12 cellular contexts compared by ENCODE assay signal in the genomic region with DNA sequence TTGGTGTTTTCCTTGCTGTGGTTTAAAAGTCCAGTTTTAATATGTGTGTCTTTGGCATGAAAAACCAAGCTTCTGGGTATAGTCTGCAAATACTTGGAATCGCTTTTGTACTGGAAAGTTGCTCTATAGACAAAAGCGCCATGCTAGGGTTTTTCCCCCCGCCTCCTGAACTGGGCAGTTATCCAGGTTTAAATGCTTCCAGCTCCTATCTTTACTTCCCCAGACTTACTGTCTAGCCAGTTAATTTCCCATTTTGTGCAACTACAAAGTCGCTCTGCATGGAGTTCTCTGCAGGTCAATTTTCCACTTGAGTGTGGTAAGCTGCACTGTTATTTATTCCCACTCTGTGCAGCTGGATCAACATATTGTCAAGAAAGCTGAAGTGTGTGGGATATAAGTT. TPM values are rescaled to one million over a fixed set of nuclear protein-coding genes. Genes with fewer than 3 reads are reported as not detected.
DNase-seq lines count a peak whose midpoint lies in the region; ATAC-seq and TF ChIP-seq lines count a peak whose summit lies in the region.
"Had no signal": no experiment of that assay in that cellular context is flagged by ENCODE, and none has a peak within 500 bp of the region (broad histone marks: within the 10 kb centered on the region; RNA-seq: fewer than 3 reads in every experiment).

No MANE protein-coding gene starts in this region.

- H3K27me3 Mint-ChIP-seq in activated T-helper 17 cell treated with anti-CD3 and anti-CD28 coated beads, Interleukin-2, amount 50 U/mL, for 72 hours = peaks cover 18% of the 10 kb centered on the region

- no peaks in the 10 kb centered on the region for H3K4me1 Mint-ChIP-seq in activated T-helper 17 cell treated with anti-CD3 and anti-CD28 coated beads, Interleukin-2, amount 50 U/mL, for 72 hours

- H3K4me3 ChIP-seq in AG09309 (ENCODE audit: control insufficient read depth, low read depth, low read length) = no peak overlapping the region
- H3K4me3 ChIP-seq in iPS-15b (ENCODE audit: low read depth, low read length) = peak overlapping the region; percentile 77

- H3K36me3 ChIP-seq in iPS-15b (ENCODE audit: control insufficient read depth, insufficient read depth, low read length) = peaks cover 23% of the 10 kb centered on the region

- TF ChIP-seq CTCF in AG09309 (IDR thresholded peaks at IDR 0.05; ENCODE audit: control insufficient read depth, insufficient read depth, low read depth, low read length, missing control alignments) (no peak), GM10248 (IDR thresholded peaks at IDR 0.05; ENCODE audit: control extremely low read depth, extremely low read depth, low read depth, missing control alignments) (no peak)

- H3K27ac Mint-ChIP-seq in activated T-helper 17 cell treated with anti-CD3 and anti-CD28 coated beads, Interleukin-2, amount 50 U/mL, for 72 hours = no peak overlapping the region
- H3K27ac Mint-ChIP-seq: B cell had no signal

- POLR2A ChIA-PET in GM10248 (lab: Yijun Ruan, JAX) = no interaction called here

- H3K36me3 Mint-ChIP-seq in activated T-helper 17 cell treated with anti-CD3 and anti-CD28 coated beads, Interleukin-2, amount 50 U/mL, for 72 hours (ENCODE audit: low read depth) = no peaks in the 10 kb centered on the region

- H3K27me3 ChIP-seq in iPS-15b (ENCODE audit: control insufficient read depth, insufficient read depth, low read length) = peaks cover 5% of the 10 kb centered on the region

- no peaks in the 10 kb centered on the region for H3K9me3 ChIP-seq in iPS-15b (ENCODE audit: control insufficient read depth, insufficient read depth, low read length)

- DNase-seq in AG09309 (ENCODE audit: low read depth) (peak; percentile 20), NCI-H1105 (lab: John Stamatoyannopoulos, UW) (peak; percentile 84), nucleus accumbens (lab: John Stamatoyannopoulos, UW) (no peak), left lobe of liver (ENCODE audit: low spot score) (no peak), GM10248 (ENCODE audit: extremely low spot score) (no peak)
- DNase-seq: activated T-cell treated with anti-CD3 and anti-CD28 coated beads, Interleukin-2, amount 50 U/mL, for 1 hour; central memory CD4-positive, alpha-beta T cell had no signal

- no peaks in the 10 kb centered on the region for H3K9me3 Mint-ChIP-seq in activated T-helper 17 cell treated with anti-CD3 and anti-CD28 coated beads, Interleukin-2, amount 50 U/mL, for 72 hours

- no peak overlapping the region for H3K4me3 Mint-ChIP-seq in activated T-helper 17 cell treated with anti-CD3 and anti-CD28 coated beads, Interleukin-2, amount 50 U/mL, for 72 hours
- H3K4me3 Mint-ChIP-seq: B cell had no signal

- peaks cover 36% of the 10 kb centered on the region for H3K4me1 ChIP-seq in iPS-15b (ENCODE audit: control insufficient read depth, insufficient read depth, low read length)

- no peak overlapping the region for H3K9ac ChIP-seq in iPS-15b (ENCODE audit: low read depth, low read length)

- CTCF ChIA-PET in GM10248 (lab: Yijun Ruan, JAX) = interaction anchor here (1.7 to 2.0 kb wide), 3 partner anchors 36 to 50 kb away, joined by 4 to 5 read pairs (median 4); no protein-coding TSS in a partner anchor

- ATAC-seq in SK-N-SH treated with all-trans-retinoic acid at 6 μM for 48 hours (peak; percentile 6; the same call in 2 of the 3 replicates), left lobe of liver (no peak)
- ATAC-seq in activated T-helper 17 cell treated with anti-CD3 and anti-CD28 coated beads, Interleukin-2, amount 50 U/mL, for 72 hours (replicated peaks) = no peak

TF ChIP-seq in SK-N-SH treated with all-trans-retinoic acid at 6 μM for 48 hours, 23 proteins besides CTCF, POLR2A, EP300 and RAD21:
- TF ChIP-seq SNAI2 (CRISPR knock-in tag; IDR thresholded peaks at IDR 0.05) (no peak), ISL1 (CRISPR knock-in tag; IDR thresholded peaks at IDR 0.05) (peak; percentile 50), ZFP3 (CRISPR knock-in tag; IDR thresholded peaks at IDR 0.05) (peak; percentile 76; the same call in 1 of the 2 replicates)

RNA-seq across cellular contexts. Expression of gene RASL11B, which starts 2.7 kb away (rescaled TPM):
- total RNA-seq in left lobe of liver = 0.60 TPM
- under 1 TPM; 0.34 to 0.76 TPM for total RNA-seq in activated T-helper 17 cell treated with anti-CD3 and anti-CD28 coated beads, Interleukin-2, amount 50 U/mL, for 72 hours
- total RNA-seq: glomerular endothelial cell had no signal

Comparison
In these comparisons a context has a peak if more than half of its experiments do, and no peak if none do; other contexts are left out.
1. DNase-seq: peak in AG09309 (single experiment) and NCI-H1105 (single experiment); none in nucleus accumbens (0 of 56), left lobe of liver (single experiment) and GM10248 (single experiment).